Comparison of ENCODE assay signal across 6 cellular contexts in the genomic region with DNA sequence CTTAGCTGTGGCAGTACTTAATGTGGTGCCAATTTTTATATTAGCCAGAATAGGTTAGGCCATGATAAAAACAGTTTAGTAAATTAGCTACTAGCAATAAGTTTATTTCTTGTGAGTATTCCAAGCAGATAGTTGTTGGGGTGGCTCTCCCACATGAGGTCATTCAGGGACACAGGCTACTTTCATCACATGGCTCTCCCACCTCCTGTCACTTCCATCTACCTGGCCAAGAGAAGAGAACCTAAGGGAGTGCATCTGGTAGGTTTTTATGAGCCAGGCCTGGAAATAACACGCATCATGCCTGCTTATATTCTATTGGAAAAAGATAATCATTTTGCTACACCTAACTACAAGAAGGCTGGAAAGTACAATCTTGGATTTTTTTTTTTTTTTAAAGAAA.
"Had no signal": no experiment of that assay in that cellular context is flagged by ENCODE, and none has a peak within 500 bp of the region (broad histone marks: within the 10 kb centered on the region; RNA-seq: fewer than 3 reads in every experiment).

No MANE protein-coding gene starts in this region.

- H3K9me3 Mint-ChIP-seq: H9 had no signal

- DNase-seq: H9, HCEC 1CT, IMR-90, KG1 had no signal

- H3K4me3 ChIP-seq: GM23338, K562 had no signal

- H3K27ac Mint-ChIP-seq: GM23338, H9 had no signal

- H3K4me3 Mint-ChIP-seq: GM23338, H9 had no signal

- H3K4me2 ChIP-seq: GM23338 had no signal

- H2AFZ ChIP-seq: GM23338 had no signal

- ATAC-seq: GM23338, K562 had no signal
